In the genomic region with DNA sequence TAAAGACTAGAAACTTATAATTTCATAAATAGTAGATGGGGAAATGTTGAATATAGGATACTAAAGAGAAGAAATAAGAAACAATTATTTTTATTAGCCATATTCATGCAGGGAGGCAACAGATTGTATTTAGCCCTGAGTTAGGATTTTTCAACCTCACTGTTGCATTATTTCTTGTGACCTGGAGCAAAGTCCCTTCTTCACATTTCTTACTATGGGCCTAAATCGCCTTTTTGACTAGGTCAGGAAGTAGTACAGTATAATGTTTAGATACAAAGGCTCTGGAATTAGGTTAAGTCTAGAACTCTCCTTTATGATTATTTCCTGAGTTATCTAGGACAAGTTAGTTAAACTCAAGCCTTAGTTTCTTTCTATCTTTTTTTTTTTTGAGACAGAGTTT, we compare ENCODE assay signal across 24 cellular contexts.
"Had no signal": no experiment of that assay in that cellular context is flagged by ENCODE, and none has a peak within 500 bp of the region (broad histone marks: within the 10 kb centered on the region; RNA-seq: fewer than 3 reads in every experiment).

No MANE protein-coding gene starts in this region.

- H3K27ac ChIP-seq: ascending aorta, cardiac muscle cell had no signal

- H3K9me3 ChIP-seq: ascending aorta had no signal

- ATAC-seq: activated CD8-positive, alpha-beta memory T cell treated with anti-CD3 and anti-CD28 coated beads, Interleukin-2, amount 10 ng/mL, durations not matched to agents 7 days and 5 days; activated naive CD4-positive, alpha-beta T cell treated with anti-CD3 and anti-CD28 coated beads, Interleukin-2, amount 50 U/mL, for 72 hours; activated naive CD8-positive, alpha-beta T cell treated with anti-CD3 and anti-CD28 coated beads, Interleukin-2, amount 50 U/mL, for 24 hours; PC-3; T-helper 17 cell had no signal

- H3K4me3 ChIP-seq: ascending aorta, cardiac muscle cell had no signal

- DNase-seq: activated B cell treated with CpG ODN at 0.5 μM for 24 hours; activated CD4-positive, alpha-beta T cell treated with anti-CD3 and anti-CD28 coated beads for 1 hour; activated CD4-positive, alpha-beta T cell treated with anti-CD3 and anti-CD28 coated beads, Interleukin-2, amount 10 ng/mL, durations not matched to agents 24 days and 14 days; activated CD4-positive, alpha-beta T cell treated with anti-CD3 and anti-CD28 coated beads, Interleukin-2, amount 50 U/mL, for 48 hours; activated CD8-positive, alpha-beta memory T cell treated with anti-CD3 and anti-CD28 coated beads, Interleukin-2, amount 10 ng/mL, durations not matched to agents 7 days and 5 days; activated effector memory CD4-positive, alpha-beta T cell treated with anti-CD3 and anti-CD28 coated beads, Interleukin-2, amount 50 U/mL, for 16 hours; activated naive CD4-positive, alpha-beta T cell treated with Interleukin-2 at 50 U/mL for 16 hours; activated naive CD8-positive, alpha-beta T cell treated with anti-CD3 and anti-CD28 coated beads, Interleukin-2, amount 50 U/mL, for 24 hours; activated T-cell treated with anti-CD3 and anti-CD28 coated beads, Interleukin-2, amount 50 U/mL, for 24 hours; amniotic stem cell; Karpas-422; NCI-H1105 treated with DMSO at 0.1 percent for 48 hours; NCI-H1436 treated with DMSO at 0.1 percent for 48 hours; NCI-H187; NCI-H2081; NCI-H446; NCI-H524; PC-3; SIG-M5; T-helper 17 cell; T-helper 9 cell had no signal

- H3K36me3 ChIP-seq: ascending aorta, cardiac muscle cell had no signal

- H3K27me3 ChIP-seq: ascending aorta, cardiac muscle cell had no signal
